24 cellular contexts compared by ENCODE assay signal in the genomic region with DNA sequence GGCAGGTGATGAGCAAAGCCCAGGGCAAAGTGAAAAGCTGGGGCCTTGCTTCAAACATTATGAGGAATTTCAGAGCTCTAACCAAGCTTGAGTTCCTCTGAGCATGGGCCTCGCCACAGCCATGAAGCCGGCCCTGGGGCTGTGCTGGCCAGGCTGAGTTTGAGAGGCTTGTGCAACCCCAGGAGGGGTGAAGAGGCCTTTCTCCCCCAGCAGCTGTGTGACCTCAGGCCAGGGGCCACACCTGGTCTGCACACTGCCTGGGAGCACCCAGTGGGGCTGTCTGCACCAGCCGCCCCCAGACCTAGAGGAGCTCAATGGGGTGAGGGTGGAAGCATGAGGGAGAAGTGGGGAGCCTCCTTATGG.
"Had no signal": no experiment of that assay in that cellular context is flagged by ENCODE, and none has a peak within 500 bp of the region (broad histone marks: within the 10 kb centered on the region; RNA-seq: fewer than 3 reads in every experiment).

No MANE protein-coding gene starts in this region.

- DNase-seq: dermis blood vessel endothelial cell; effector memory CD4-positive, alpha-beta T cell; foreskin keratinocyte; lower lobe of right lung; natural killer cell; spleen; stimulated activated CD4-positive, alpha-beta T cell treated with anti-CD3 and anti-CD28 coated beads, Interleukin-4, amount 100 ng/mL, for 4 hours; stimulated activated naive B cell treated with anti-CD40 and anti-IgM and Interleukin-4, amounts not matched to agents 10 μg/mL and 1 μg/mL and 100 μg/mL, for 72 hours; stomach; thyroid gland; trophoblast cell had no signal

- H3K4me1 Mint-ChIP-seq: stimulated activated naive B cell treated with anti-CD40 and anti-IgM and Interleukin-4, amounts not matched to agents 10 μg/mL and 1 μg/mL and 100 μg/mL, for 72 hours had no signal

- H3K4me1 ChIP-seq: esophagus muscularis mucosa, foreskin keratinocyte, gastroesophageal sphincter, heart left ventricle, left lung, lower lobe of right lung, pancreas, stomach, thyroid gland, vagina had no signal

- H3K9me3 ChIP-seq: left lung, lower lobe of right lung, neutrophil, pancreas, thyroid gland, vagina had no signal

- ATAC-seq: foreskin keratinocyte; gastroesophageal sphincter; heart left ventricle; left cardiac atrium; left lung; lower lobe of right lung; natural killer cell; pancreas; stimulated activated naive B cell treated with anti-CD40 and anti-IgM and Interleukin-4, amounts not matched to agents 10 μg/mL and 1 μg/mL and 100 μg/mL, for 72 hours had no signal

- H3K27ac ChIP-seq: coronary artery, esophagus muscularis mucosa, foreskin keratinocyte, gastroesophageal sphincter, heart left ventricle, hepatocyte, left lung, lower lobe of right lung, neutrophil, pancreas, skin epidermis, spleen, stomach, thyroid gland, vagina had no signal

- H3K27ac Mint-ChIP-seq: memory B cell; natural killer cell; progenitor cell of endocrine pancreas; stimulated activated naive B cell treated with anti-CD40 and anti-IgM and Interleukin-4, amounts not matched to agents 10 μg/mL and 1 μg/mL and 100 μg/mL, for 72 hours had no signal

- H3K36me3 Mint-ChIP-seq: memory B cell had no signal

- H3K4me3 ChIP-seq: coronary artery, esophagus muscularis mucosa, gastroesophageal sphincter, heart left ventricle, hepatocyte, left lung, lower lobe of right lung, pancreas, skin epidermis, spleen, stomach, thyroid gland, vagina had no signal

- H3K36me3 ChIP-seq: esophagus muscularis mucosa, gastroesophageal sphincter, heart left ventricle, left lung, lower lobe of right lung, neutrophil, pancreas, spleen, stomach, thyroid gland, vagina had no signal

- H3K9me3 Mint-ChIP-seq: natural killer cell had no signal

- H3K27me3 ChIP-seq: foreskin keratinocyte, hepatocyte, neutrophil, pancreas, thyroid gland, vagina had no signal

- H3K4me3 Mint-ChIP-seq: memory B cell; natural killer cell; stimulated activated naive B cell treated with anti-CD40 and anti-IgM and Interleukin-4, amounts not matched to agents 10 μg/mL and 1 μg/mL and 100 μg/mL, for 72 hours had no signal
